ENCODE assay signal across 26 cellular contexts in the genomic region with DNA sequence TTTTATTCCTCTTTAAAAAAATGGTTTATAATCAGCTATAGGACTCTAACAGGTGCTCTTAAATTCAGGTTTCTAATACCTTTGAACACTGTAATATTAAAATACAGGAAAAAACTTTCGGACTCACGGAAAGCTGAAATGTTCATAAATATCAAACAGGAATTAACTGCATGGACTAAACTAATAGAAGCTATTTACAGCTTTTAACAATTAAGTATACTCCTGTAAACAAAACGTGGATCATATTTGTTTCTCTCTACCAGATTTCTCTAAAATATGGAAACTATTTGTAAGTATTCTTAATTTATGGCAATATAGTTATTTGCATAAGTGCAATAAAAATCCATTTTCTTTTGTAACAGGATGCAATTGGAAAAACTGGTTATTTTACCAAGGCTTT.
"Had no signal": no experiment of that assay in that cellular context is flagged by ENCODE, and none has a peak within 500 bp of the region (broad histone marks: within the 10 kb centered on the region; RNA-seq: fewer than 3 reads in every experiment).

No MANE protein-coding gene starts in this region.

- H3K4me1 Mint-ChIP-seq: stimulated activated effector memory CD8-positive, alpha-beta T cell treated with anti-CD3 and anti-CD28 coated beads, Interleukin-12 subunit alpha, Interleukin-12 subunit beta, amount 100 ng/mL, for 72 hours had no signal

- H3K4me3 ChIP-seq: dorsolateral prefrontal cortex, esophagus muscularis mucosa, gastrocnemius medialis, left ventricle myocardium inferior, lower lobe of right lung, neural progenitor cell, pancreas, suprapubic skin, thyroid gland had no signal

- H3K27me3 Mint-ChIP-seq: memory B cell; natural killer cell treated with Interleukin-12 subunit alpha and Interleukin-12 subunit beta and Interleukin-15 and Interleukin-18, amount 100 ng/mL, for 72 hours; progenitor cell of endocrine pancreas; type B pancreatic cell had no signal

- H3K9me3 ChIP-seq: thyroid gland had no signal

- H3K27ac ChIP-seq: dorsolateral prefrontal cortex, epithelial cell of prostate, esophagus muscularis mucosa, gastrocnemius medialis, left ventricle myocardium inferior, lower lobe of right lung, neural progenitor cell, pancreas, suprapubic skin, thyroid gland had no signal

- H3K36me3 Mint-ChIP-seq: neural progenitor cell; stimulated activated effector memory CD8-positive, alpha-beta T cell treated with anti-CD3 and anti-CD28 coated beads, Interleukin-12 subunit alpha, Interleukin-12 subunit beta, amount 100 ng/mL, for 72 hours had no signal

- H3K4me1 ChIP-seq: esophagus muscularis mucosa, gastrocnemius medialis, neural progenitor cell, suprapubic skin had no signal

- H3K27ac Mint-ChIP-seq: immature natural killer cell; memory B cell; natural killer cell treated with Interleukin-12 subunit alpha and Interleukin-12 subunit beta and Interleukin-15 and Interleukin-18, amount 100 ng/mL, for 72 hours; neural progenitor cell; progenitor cell of endocrine pancreas; stimulated activated effector memory CD8-positive, alpha-beta T cell treated with anti-CD3 and anti-CD28 coated beads, Interleukin-12 subunit alpha, Interleukin-12 subunit beta, amount 100 ng/mL, for 72 hours; type B pancreatic cell had no signal

- DNase-seq: cortex of kidney; dorsolateral prefrontal cortex; effector CD8-positive, alpha-beta T cell; gastrocnemius medialis; left cardiac atrium; left ventricle myocardium inferior; lower lobe of right lung; midbrain; occipital lobe; pancreas; right cardiac atrium; small intestine; stimulated activated CD4-positive, alpha-beta T cell treated with anti-CD3 and anti-CD28 coated beads, Interleukin-2, amount 100 ng/mL, for 48 hours; stimulated activated CD8-positive, alpha-beta memory T cell treated with anti-CD3 and anti-CD28 coated beads, Interleukin-4, amount 100 ng/mL, for 48 hours; stimulated activated naive CD8-positive, alpha-beta T cell treated with anti-CD3 and anti-CD28 coated beads, Interleukin-15, Interleukin-2, amounts not matched to agents 100 U/mL and 50 U/mL, for 24 hours; thyroid gland had no signal

- H3K4me2 ChIP-seq: neural progenitor cell had no signal

- H3K27me3 ChIP-seq: dorsolateral prefrontal cortex, esophagus muscularis mucosa, gastrocnemius medialis, neural progenitor cell, pancreas, suprapubic skin, thyroid gland had no signal

- ATAC-seq: gastrocnemius medialis; left cardiac atrium; lower lobe of right lung; natural killer cell treated with Interleukin-12 subunit alpha and Interleukin-12 subunit beta and Interleukin-15 and Interleukin-18, amount 100 ng/mL, for 72 hours; pancreas; right cardiac atrium; stimulated activated effector memory CD8-positive, alpha-beta T cell treated with anti-CD3 and anti-CD28 coated beads, Interleukin-12 subunit alpha, Interleukin-12 subunit beta, amount 100 ng/mL, for 72 hours; stimulated activated naive CD8-positive, alpha-beta T cell treated with anti-CD3 and anti-CD28 coated beads, Interleukin-15, Interleukin-2, amounts not matched to agents 100 U/mL and 50 U/mL, for 24 hours had no signal

- H3K9ac ChIP-seq: neural progenitor cell had no signal

- H3K4me3 Mint-ChIP-seq: immature natural killer cell; memory B cell; natural killer cell treated with Interleukin-12 subunit alpha and Interleukin-12 subunit beta and Interleukin-15 and Interleukin-18, amount 100 ng/mL, for 72 hours; neural progenitor cell; stimulated activated effector memory CD8-positive, alpha-beta T cell treated with anti-CD3 and anti-CD28 coated beads, Interleukin-12 subunit alpha, Interleukin-12 subunit beta, amount 100 ng/mL, for 72 hours; type B pancreatic cell had no signal

- H2AFZ ChIP-seq: neural progenitor cell had no signal

- H3K36me3 ChIP-seq: esophagus muscularis mucosa, gastrocnemius medialis, left ventricle myocardium inferior, lower lobe of right lung, pancreas, suprapubic skin, thyroid gland had no signal
